8 cellular contexts compared by ENCODE assay signal in genomic region chr15:91021516-91022074, GRCh38. TPM values are rescaled to one million over a fixed set of nuclear protein-coding genes. Genes with fewer than 3 reads are reported as not detected.
A peak's percentile ranks its signal among the peaks of the same experiment; 100 is the strongest.
DNase-seq lines count a peak whose midpoint lies in the region; ATAC-seq, FAIRE-seq and TF ChIP-seq lines count a peak whose summit lies in the region.

No MANE protein-coding gene starts in this region.

- no peaks in the 10 kb centered on the region for H3K9me1 ChIP-seq in keratinocyte (ENCODE audit: control insufficient read depth, extremely low read depth, insufficient read depth, low read length)

- TF ChIP-seq CTCF in GM12875 (IDR thresholded peaks at IDR 0.05; ENCODE audit: borderline replicate concordance, insufficient read depth, low read depth, low read length): no peak
- no peak for TF ChIP-seq CTCF in keratinocyte (optimal IDR thresholded peaks at IDR 0.05 in 1 of 3, IDR thresholded peaks at IDR 0.05 in 1 of 3, conservative IDR thresholded peaks at IDR 0.05 in 1 of 3; ENCODE audit: extremely low read depth in 1 of 3, insufficient read depth in 2 of 3, low read length in 3 of 3)

- H3K9me3 Mint-ChIP-seq in activated naive CD8-positive, alpha-beta T cell treated with anti-CD3 and anti-CD28 coated beads, Interleukin-2, amount 10 ng/mL, durations not matched to agents 7 days and 5 days: no peaks in the 10 kb centered on the region

- H3K27me3 ChIP-seq in keratinocyte (ENCODE audit: control insufficient read depth, extremely low read depth, insufficient read depth, low read length): no peaks in the 10 kb centered on the region

- POLR2A ChIA-PET in activated naive CD8-positive, alpha-beta T cell treated with anti-CD3 and anti-CD28 coated beads, Interleukin-2, amount 10 ng/mL, durations not matched to agents 7 days and 5 days (lab: Charles Lee): interaction anchor here (1.1 to 2.2 kb wide), 6 partner anchors 14 to 91 kb away, joined by 3 to 10 read pairs (median 4); partner anchors contain the start of gene RCCD1

- DNase-seq in HT1080 (ENCODE audit: low read depth) (peak; percentile 10), keratinocyte (ENCODE audit: low read depth, low spot score) (peak; percentile 4), stromal cell of bone marrow (ENCODE audit: low read depth) (peak; percentile 16), SK-N-DZ (ENCODE audit: low spot score) (no peak)
- no peak for DNase-seq in activated naive CD8-positive, alpha-beta T cell treated with anti-CD3 and anti-CD28 coated beads, Interleukin-2, amount 10 ng/mL, durations not matched to agents 7 days and 5 days

- no peaks in the 10 kb centered on the region for H3K27me3 Mint-ChIP-seq in activated naive CD8-positive, alpha-beta T cell treated with anti-CD3 and anti-CD28 coated beads, Interleukin-2, amount 10 ng/mL, durations not matched to agents 7 days and 5 days

- H4K20me1 ChIP-seq in keratinocyte (ENCODE audit: control insufficient read depth, extremely low read depth, insufficient read depth, low read length): no peaks in the 10 kb centered on the region

- peak overlapping the region; percentile 74 for H3K27ac ChIP-seq in keratinocyte (ENCODE audit: control insufficient read depth, insufficient read depth, low read length)

- H3K9ac ChIP-seq in keratinocyte (ENCODE audit: control insufficient read depth, extremely low read depth, insufficient read depth, low read length): peak overlapping the region; percentile 84

- H3K4me3 ChIP-seq in GM12875 (ENCODE audit: low read depth, low read length) (peak overlapping the region; percentile 94), keratinocyte (ENCODE audit: control insufficient read depth in 2 of 3, extremely low read depth in 1 of 3, insufficient read depth in 2 of 3, low read depth in 1 of 3, low read length in 3 of 3) (peak overlapping the region; percentile 83 to 96 (median 92))

- H3K27ac Mint-ChIP-seq in activated naive CD8-positive, alpha-beta T cell treated with anti-CD3 and anti-CD28 coated beads, Interleukin-2, amount 10 ng/mL, durations not matched to agents 7 days and 5 days: peak overlapping the region; percentile 84

- peaks cover 24% of the 10 kb centered on the region for H3K4me1 Mint-ChIP-seq in activated naive CD8-positive, alpha-beta T cell treated with anti-CD3 and anti-CD28 coated beads, Interleukin-2, amount 10 ng/mL, durations not matched to agents 7 days and 5 days

- H3K4me3 Mint-ChIP-seq in activated naive CD8-positive, alpha-beta T cell treated with anti-CD3 and anti-CD28 coated beads, Interleukin-2, amount 10 ng/mL, durations not matched to agents 7 days and 5 days: peak overlapping the region; percentile 97

- H3K4me1 ChIP-seq in keratinocyte (ENCODE audit: control insufficient read depth, extremely low read depth, insufficient read depth, low read length): peaks cover 13% of the 10 kb centered on the region

- FAIRE-seq in keratinocyte (lab: Jason Lieb, UNC): peak; percentile 36

- no peaks in the 10 kb centered on the region for H3K9me3 ChIP-seq in keratinocyte (ENCODE audit: control insufficient read depth, low read depth, low read length)

- peaks cover 42% of the 10 kb centered on the region for H3K79me2 ChIP-seq in keratinocyte (ENCODE audit: control insufficient read depth, insufficient read depth, low read length)

- H3K36me3 ChIP-seq in keratinocyte (ENCODE audit: control insufficient read depth in 2 of 2, extremely low read depth in 1 of 2, insufficient read depth in 2 of 2, low read length in 2 of 2): peaks cover 5 to 14% of the 10 kb centered on the region in 2 experiments

- peaks cover 2% of the 10 kb centered on the region for H3K36me3 Mint-ChIP-seq in activated naive CD8-positive, alpha-beta T cell treated with anti-CD3 and anti-CD28 coated beads, Interleukin-2, amount 10 ng/mL, durations not matched to agents 7 days and 5 days

- peak overlapping the region; percentile 84 for H3K4me2 ChIP-seq in keratinocyte (ENCODE audit: control insufficient read depth, extremely low read depth, insufficient read depth, low read depth, low read length)

- dilution Hi-C loops in keratinocyte (cut with MboI; ENCODE audit: extremely low pct_ligation_motif_present, low sequenced_read_pairs): no loop called here

- ATAC-seq in activated naive CD8-positive, alpha-beta T cell treated with anti-CD3 and anti-CD28 coated beads, Interleukin-2, amount 10 ng/mL, durations not matched to agents 7 days and 5 days (ENCODE audit: low read depth): no peak
- ATAC-seq in GM18870 (IDR thresholded peaks at IDR 0.05; ENCODE audit: unreplicated experiment) (no peak), GM19467 (IDR thresholded peaks at IDR 0.05; ENCODE audit: unreplicated experiment) (no peak)

- H2AFZ ChIP-seq in keratinocyte (ENCODE audit: control insufficient read depth, low read length): peak overlapping the region; percentile 11

RNA-seq across cellular contexts. Expression of gene VPS33B, which starts 0.8 kb away (rescaled TPM):
- total RNA-seq in HT1080 (2014; rRNA removed; shearing (Covaris generic)): 11.6 and 12.7 TPM in 2 replicates
- polyA plus RNA-seq in HT1080 (2015; cell fraction: cytosol; rRNA removed): 8.9 and 9.5 TPM in 2 replicates
- polyA plus RNA-seq in HT1080 (2015; cell fraction: nucleus; rRNA removed): 19.7 and 26.5 TPM in 2 replicates
- total RNA-seq in activated naive CD8-positive, alpha-beta T cell treated with anti-CD3 and anti-CD28 coated beads, Interleukin-2, amount 10 ng/mL, durations not matched to agents 7 days and 5 days: 10 to 100 TPM; 22.8 to 26.2 TPM
- 16.2 to 20.9 TPM (median 20.2 TPM) in 3 replicates for polyA plus RNA-seq in keratinocyte
- 11.2 TPM for polyA plus RNA-seq in keratinocyte (2011; ENCODE audit: low read depth)
- polyA plus RNA-seq in keratinocyte (2011; cell fraction: cytosol; rRNA removed): 8.7 and 11.7 TPM in 2 replicates
- polyA plus RNA-seq in keratinocyte (2011; cell fraction: nucleus; rRNA removed): 29.4 and 34.7 TPM in 2 replicates
- polyA plus RNA-seq in keratinocyte (2012; ENCODE audit: low replicate concordance): 14.7 and 23.0 TPM in 2 replicates
- 15.4 to 38.6 TPM (median 18.1 TPM) in 3 replicates for polyA minus RNA-seq in keratinocyte
- polyA minus RNA-seq in keratinocyte (2011; cell fraction: cytosol; rRNA and poly(A)+ RNA removed): 20.0 TPM
- polyA minus RNA-seq in keratinocyte (2011; cell fraction: nucleus; rRNA and poly(A)+ RNA removed): 14.2 and 31.9 TPM in 2 replicates
- polyA plus RNA-seq in SK-N-DZ (2014; cell fraction: cytosol; rRNA removed): 8.0 and 17.9 TPM in 2 replicates
- polyA plus RNA-seq in SK-N-DZ (2014; cell fraction: nucleus; rRNA removed): 22.3 and 33.5 TPM in 2 replicates

RNA-seq across cellular contexts. Expression of gene PRC1, which starts 27.3 kb away (rescaled TPM):
- total RNA-seq in HT1080 (2014; rRNA removed; shearing (Covaris generic)): 267 and 328 TPM in 2 replicates
- 164 and 186 TPM in 2 replicates for polyA plus RNA-seq in HT1080 (2015; cell fraction: cytosol; rRNA removed)
- polyA plus RNA-seq in HT1080 (2015; cell fraction: nucleus; rRNA removed): 374 and 387 TPM in 2 replicates
- 100 to 1,000 TPM; 132 to 149 TPM for total RNA-seq in activated naive CD8-positive, alpha-beta T cell treated with anti-CD3 and anti-CD28 coated beads, Interleukin-2, amount 10 ng/mL, durations not matched to agents 7 days and 5 days
- polyA plus RNA-seq in keratinocyte: 23.4 to 105 TPM (median 78.4 TPM) in 3 replicates
- polyA plus RNA-seq in keratinocyte (2011; ENCODE audit: low read depth): 11.3 TPM
- 20.9 and 28.4 TPM in 2 replicates for polyA plus RNA-seq in keratinocyte (2011; cell fraction: cytosol; rRNA removed)
- polyA plus RNA-seq in keratinocyte (2011; cell fraction: nucleus; rRNA removed): 34.7 and 36.2 TPM in 2 replicates
- polyA plus RNA-seq in keratinocyte (2012; ENCODE audit: low replicate concordance): 2.1 and 55.4 TPM in 2 replicates
- 21.7 to 136 TPM (median 82.1 TPM) in 3 replicates for polyA minus RNA-seq in keratinocyte
- 28.0 TPM for polyA minus RNA-seq in keratinocyte (2011; cell fraction: cytosol; rRNA and poly(A)+ RNA removed)
- polyA minus RNA-seq in keratinocyte (2011; cell fraction: nucleus; rRNA and poly(A)+ RNA removed): 9.6 and 14.0 TPM in 2 replicates
- polyA plus RNA-seq in SK-N-DZ (2014; cell fraction: cytosol; rRNA removed): 398 and 437 TPM in 2 replicates
- polyA plus RNA-seq in SK-N-DZ (2014; cell fraction: nucleus; rRNA removed): 650 and 674 TPM in 2 replicates

Comparison
In these comparisons a context has a peak if more than half of its experiments do, and no peak if none do; other contexts are left out.
1. DNase-seq: peak in HT1080 (single experiment), keratinocyte (single experiment) and stromal cell of bone marrow (single experiment); none in activated naive CD8-positive, alpha-beta T cell treated with anti-CD3 and anti-CD28 coated beads, Interleukin-2, amount 10 ng/mL, durations not matched to agents 7 days and 5 days (single experiment) and SK-N-DZ (single experiment).